ENCODE assay signal across 1 cellular context in genomic region chr19:19385900-19386339, GRCh38.
TF ChIP-seq lines count a peak whose summit lies in the region.

No MANE protein-coding gene starts in this region.

TF ChIP-seq in K562, 482 proteins besides CTCF, POLR2A, EP300 and RAD21 (continued from another document and continues in another):
- TF ChIP-seq ZBTB33 (CRISPR knock-in tag; IDR thresholded peaks at IDR 0.05), result no peak
- TF ChIP-seq, protein P1, sequence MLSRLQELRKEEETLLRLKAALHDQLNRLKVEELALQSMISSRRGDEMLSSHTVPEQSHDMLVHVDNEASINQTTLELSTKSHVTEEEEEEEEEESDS (CRISPR knock-in tag; IDR thresholded peaks at IDR 0.05), result no peak
- TF ChIP-seq ETV1 (tag; conservative IDR thresholded peaks at IDR 0.05; ENCODE audit: low read depth), result no peak
- TF ChIP-seq, protein P2, sequence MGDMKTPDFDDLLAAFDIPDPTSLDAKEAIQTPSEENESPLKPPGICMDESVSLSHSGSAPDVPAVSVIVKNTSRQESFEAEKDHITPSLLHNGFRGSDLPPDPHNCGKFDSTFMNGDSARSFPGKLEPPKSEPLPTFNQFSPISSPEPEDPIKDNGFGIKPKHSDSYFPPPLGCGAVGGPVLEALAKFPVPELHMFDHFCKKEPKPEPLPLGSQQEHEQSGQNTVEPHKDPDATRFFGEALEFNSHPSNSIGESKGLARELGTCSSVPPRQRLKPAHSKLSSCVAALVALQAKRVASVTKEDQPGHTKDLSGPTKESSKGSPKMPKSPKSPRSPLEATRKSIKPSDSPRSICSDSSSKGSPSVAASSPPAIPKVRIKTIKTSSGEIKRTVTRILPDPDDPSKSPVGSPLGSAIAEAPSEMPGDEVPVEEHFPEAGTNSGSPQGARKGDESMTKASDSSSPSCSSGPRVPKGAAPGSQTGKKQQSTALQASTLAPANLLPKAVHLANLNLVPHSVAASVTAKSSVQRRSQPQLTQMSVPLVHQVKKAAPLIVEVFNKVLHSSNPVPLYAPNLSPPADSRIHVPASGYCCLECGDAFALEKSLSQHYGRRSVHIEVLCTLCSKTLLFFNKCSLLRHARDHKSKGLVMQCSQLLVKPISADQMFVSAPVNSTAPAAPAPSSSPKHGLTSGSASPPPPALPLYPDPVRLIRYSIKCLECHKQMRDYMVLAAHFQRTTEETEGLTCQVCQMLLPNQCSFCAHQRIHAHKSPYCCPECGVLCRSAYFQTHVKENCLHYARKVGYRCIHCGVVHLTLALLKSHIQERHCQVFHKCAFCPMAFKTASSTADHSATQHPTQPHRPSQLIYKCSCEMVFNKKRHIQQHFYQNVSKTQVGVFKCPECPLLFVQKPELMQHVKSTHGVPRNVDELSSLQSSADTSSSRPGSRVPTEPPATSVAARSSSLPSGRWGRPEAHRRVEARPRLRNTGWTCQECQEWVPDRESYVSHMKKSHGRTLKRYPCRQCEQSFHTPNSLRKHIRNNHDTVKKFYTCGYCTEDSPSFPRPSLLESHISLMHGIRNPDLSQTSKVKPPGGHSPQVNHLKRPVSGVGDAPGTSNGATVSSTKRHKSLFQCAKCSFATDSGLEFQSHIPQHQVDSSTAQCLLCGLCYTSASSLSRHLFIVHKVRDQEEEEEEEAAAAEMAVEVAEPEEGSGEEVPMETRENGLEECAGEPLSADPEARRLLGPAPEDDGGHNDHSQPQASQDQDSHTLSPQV (IDR thresholded peaks at IDR 0.05), result no peak
- no peak for TF ChIP-seq RBM25 (IDR thresholded peaks at IDR 0.05; ENCODE audit: low read depth, low read length, severe bottlenecking)
- TF ChIP-seq SMAD1 (IDR thresholded peaks at IDR 0.05; ENCODE audit: low read depth, low read length, partially characterized antibody), result no peak
- TF ChIP-seq SUPT5H (IDR thresholded peaks at IDR 0.05), result no peak
- TF ChIP-seq NRF1 (conservative IDR thresholded peaks at IDR 0.05 in 1 of 2, IDR thresholded peaks at IDR 0.05 in 1 of 2), result no peak
- no peak for TF ChIP-seq FOXM1 (IDR thresholded peaks at IDR 0.05; ENCODE audit: low read depth)
- TF ChIP-seq FOXM1 (CRISPR knock-in tag; IDR thresholded peaks at IDR 0.05; ENCODE audit: low read depth), result no peak
- no peak for TF ChIP-seq NEUROD1 (IDR thresholded peaks at IDR 0.05; ENCODE audit: borderline replicate concordance, low read depth, low read length, partially characterized antibody)
- TF ChIP-seq PTTG1 (tag; IDR thresholded peaks at IDR 0.05; ENCODE audit: low read depth), result no peak
- no peak for TF ChIP-seq NR0B1 (IDR thresholded peaks at IDR 0.05; ENCODE audit: partially characterized antibody)
- TF ChIP-seq DMBX1 (CRISPR knock-in tag; IDR thresholded peaks at IDR 0.05; ENCODE audit: borderline replicate concordance), result no peak
- no peak for TF ChIP-seq BRD9 (IDR thresholded peaks at IDR 0.05; ENCODE audit: low read depth, partially characterized antibody)
- TF ChIP-seq RCOR1 (IDR thresholded peaks at IDR 0.05; ENCODE audit: borderline replicate concordance in 1 of 2, low read depth in 2 of 2, low read length in 2 of 2), result no peak
- TF ChIP-seq RREB1 (CRISPR knock-in tag; IDR thresholded peaks at IDR 0.05), result no peak
- TF ChIP-seq PKNOX1 (IDR thresholded peaks at IDR 0.05), result no peak
- TF ChIP-seq UBTF (IDR thresholded peaks at IDR 0.05; ENCODE audit: borderline replicate concordance in 1 of 2, low read depth in 2 of 2, low read length in 2 of 2), result peak; percentile 22 to 85; a peak in 2 of 4 replicates
- no peak for TF ChIP-seq CBFA2T2 (conservative IDR thresholded peaks at IDR 0.05)
- TF ChIP-seq MAFG (tag; conservative IDR thresholded peaks at IDR 0.05), result no peak
- TF ChIP-seq ELF1 (tag; IDR thresholded peaks at IDR 0.05), result peak; percentile 88
- TF ChIP-seq TBP (optimal IDR thresholded peaks at IDR 0.05; ENCODE audit: low read depth, low read length), result peak; percentile 52
- TF ChIP-seq ZNF830 (CRISPR knock-in tag; IDR thresholded peaks at IDR 0.05), result no peak
- no peak for TF ChIP-seq ID3 (CRISPR knock-in tag; IDR thresholded peaks at IDR 0.05)
- TF ChIP-seq ID3 (tag; IDR thresholded peaks at IDR 0.05), result no peak
- no peak for TF ChIP-seq KAT8 (IDR thresholded peaks at IDR 0.05; ENCODE audit: low read depth)
- TF ChIP-seq, protein P3, sequence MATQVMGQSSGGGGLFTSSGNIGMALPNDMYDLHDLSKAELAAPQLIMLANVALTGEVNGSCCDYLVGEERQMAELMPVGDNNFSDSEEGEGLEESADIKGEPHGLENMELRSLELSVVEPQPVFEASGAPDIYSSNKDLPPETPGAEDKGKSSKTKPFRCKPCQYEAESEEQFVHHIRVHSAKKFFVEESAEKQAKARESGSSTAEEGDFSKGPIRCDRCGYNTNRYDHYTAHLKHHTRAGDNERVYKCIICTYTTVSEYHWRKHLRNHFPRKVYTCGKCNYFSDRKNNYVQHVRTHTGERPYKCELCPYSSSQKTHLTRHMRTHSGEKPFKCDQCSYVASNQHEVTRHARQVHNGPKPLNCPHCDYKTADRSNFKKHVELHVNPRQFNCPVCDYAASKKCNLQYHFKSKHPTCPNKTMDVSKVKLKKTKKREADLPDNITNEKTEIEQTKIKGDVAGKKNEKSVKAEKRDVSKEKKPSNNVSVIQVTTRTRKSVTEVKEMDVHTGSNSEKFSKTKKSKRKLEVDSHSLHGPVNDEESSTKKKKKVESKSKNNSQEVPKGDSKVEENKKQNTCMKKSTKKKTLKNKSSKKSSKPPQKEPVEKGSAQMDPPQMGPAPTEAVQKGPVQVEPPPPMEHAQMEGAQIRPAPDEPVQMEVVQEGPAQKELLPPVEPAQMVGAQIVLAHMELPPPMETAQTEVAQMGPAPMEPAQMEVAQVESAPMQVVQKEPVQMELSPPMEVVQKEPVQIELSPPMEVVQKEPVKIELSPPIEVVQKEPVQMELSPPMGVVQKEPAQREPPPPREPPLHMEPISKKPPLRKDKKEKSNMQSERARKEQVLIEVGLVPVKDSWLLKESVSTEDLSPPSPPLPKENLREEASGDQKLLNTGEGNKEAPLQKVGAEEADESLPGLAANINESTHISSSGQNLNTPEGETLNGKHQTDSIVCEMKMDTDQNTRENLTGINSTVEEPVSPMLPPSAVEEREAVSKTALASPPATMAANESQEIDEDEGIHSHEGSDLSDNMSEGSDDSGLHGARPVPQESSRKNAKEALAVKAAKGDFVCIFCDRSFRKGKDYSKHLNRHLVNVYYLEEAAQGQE (CRISPR knock-in tag; IDR thresholded peaks at IDR 0.05; ENCODE audit: low read depth), result 0 out of 2 replicates have a peak, but pooled peaks have one; percentile 41
- TF ChIP-seq ZNF277 (CRISPR knock-in tag; IDR thresholded peaks at IDR 0.05; ENCODE audit: borderline replicate concordance), result no peak
- no peak for TF ChIP-seq EHMT2 (IDR thresholded peaks at IDR 0.05)
